Comparison of ENCODE assay signal across 26 cellular contexts in genomic region chr10:16527452-16527851, GRCh38. TPM values are rescaled to one million over a fixed set of nuclear protein-coding genes. Genes with fewer than 3 reads are reported as not detected.
"Had no signal": no experiment of that assay in that cellular context is flagged by ENCODE, and none has a peak within 500 bp of the region (broad histone marks: within the 10 kb centered on the region; RNA-seq: fewer than 3 reads in every experiment).

No MANE protein-coding gene starts in this region.

- H3K4me3 Mint-ChIP-seq: activated B cell treated with CpG ODN at 0.5 μM for 24 hours; activated CD4-positive, alpha-beta T cell treated with anti-CD3 and anti-CD28 coated beads, Interleukin-2, amount 10 ng/mL, durations not matched to agents 24 days and 14 days; activated CD8-positive, alpha-beta memory T cell treated with anti-CD3 and anti-CD28 coated beads, Interleukin-2, amount 10 ng/mL, durations not matched to agents 7 days and 5 days; activated naive CD4-positive, alpha-beta T cell treated with anti-CD3 and anti-CD28 coated beads, Interleukin-2, amount 50 U/mL, for 24 hours; activated T-cell treated with anti-CD3 and anti-CD28 coated beads, Interleukin-2, amount 50 U/mL, for 24 hours; activated T-helper 1 cell treated with anti-CD3 and anti-CD28 coated beads, Interleukin-12 subunit alpha, Interleukin-12 subunit beta, Interleukin-2, Interleukin-4 antibody, amounts not matched to agents 30 ng/mL and 10 ng/mL and 1 ng/mL, durations not matched to agents 14 hours and 24 hours and 36 hours; T-helper 1 cell treated with Interleukin-12 subunit alpha and Interleukin-12 subunit beta and Interleukin-4 antibody, amounts not matched to agents 30 μg/mL and 1 μg/mL, for 36 hours had no signal

- H3K27ac ChIP-seq: breast epithelium, KMS-11 had no signal

- H3K36me3 Mint-ChIP-seq: activated CD8-positive, alpha-beta memory T cell treated with anti-CD3 and anti-CD28 coated beads, Interleukin-2, amount 10 ng/mL, durations not matched to agents 7 days and 5 days; activated naive CD4-positive, alpha-beta T cell treated with anti-CD3 and anti-CD28 coated beads, Interleukin-2, amount 50 U/mL, for 24 hours had no signal

- H3K9me3 ChIP-seq: breast epithelium had no signal

- H3K36me3 ChIP-seq: breast epithelium had no signal

- DNase-seq: activated B cell treated with CpG ODN at 0.5 μM for 24 hours; activated CD4-positive, alpha-beta T cell treated with anti-CD3 and anti-CD28 coated beads for 1 hour; activated CD4-positive, alpha-beta T cell treated with anti-CD3 and anti-CD28 coated beads, Interleukin-2, amount 10 ng/mL, durations not matched to agents 24 days and 14 days; activated CD4-positive, alpha-beta T cell treated with anti-CD3 and anti-CD28 coated beads, Interleukin-2, amount 50 U/mL, for 48 hours; activated CD8-positive, alpha-beta memory T cell treated with anti-CD3 and anti-CD28 coated beads, Interleukin-2, amount 10 ng/mL, durations not matched to agents 7 days and 5 days; activated effector memory CD4-positive, alpha-beta T cell treated with Interleukin-2 at 50 U/mL for 16 hours; activated naive CD4-positive, alpha-beta T cell; activated T-cell treated with anti-CD3 and anti-CD28 coated beads, Interleukin-2, amount 50 U/mL, for 24 hours; aorta; caudate nucleus; MV-4-11; NCI-H1092 treated with DMSO at 0.1 percent for 48 hours; NCI-H146; NCI-H187 treated with DMSO at 0.1 percent for 48 hours; NCI-H2081 treated with DMSO at 0.1 percent for 48 hours; NCI-H446 treated with DMSO at 0.1 percent for 48 hours; NCI-H524 treated with DMSO at 0.1 percent for 48 hours; PC-3; SHP77 treated with DMSO at 0.1 percent for 48 hours had no signal

- H3K27me3 ChIP-seq: breast epithelium had no signal

- H3K4me3 ChIP-seq: breast epithelium had no signal

- H3K4me2 ChIP-seq: KMS-11 had no signal

- H3K4me1 Mint-ChIP-seq: activated B cell treated with CpG ODN at 0.5 μM for 24 hours; activated CD4-positive, alpha-beta T cell treated with anti-CD3 and anti-CD28 coated beads, Interleukin-2, amount 10 ng/mL, durations not matched to agents 24 days and 14 days; activated naive CD4-positive, alpha-beta T cell treated with anti-CD3 and anti-CD28 coated beads, Interleukin-2, amount 50 U/mL, for 24 hours had no signal

- H3K9ac ChIP-seq: KMS-11 had no signal

- H3K9me3 Mint-ChIP-seq: activated B cell treated with CpG ODN at 0.5 μM for 24 hours; activated CD4-positive, alpha-beta T cell treated with anti-CD3 and anti-CD28 coated beads, Interleukin-2, amount 10 ng/mL, durations not matched to agents 24 days and 14 days; activated naive CD4-positive, alpha-beta T cell treated with anti-CD3 and anti-CD28 coated beads, Interleukin-2, amount 50 U/mL, for 24 hours; activated T-cell treated with anti-CD3 and anti-CD28 coated beads, Interleukin-2, amount 50 U/mL, for 24 hours; activated T-helper 1 cell treated with anti-CD3 and anti-CD28 coated beads, Interleukin-12 subunit alpha, Interleukin-12 subunit beta, Interleukin-2, Interleukin-4 antibody, amounts not matched to agents 30 ng/mL and 10 ng/mL and 1 ng/mL, durations not matched to agents 14 hours and 24 hours and 36 hours; T-helper 1 cell treated with Interleukin-12 subunit alpha and Interleukin-12 subunit beta and Interleukin-4 antibody, amounts not matched to agents 30 μg/mL and 1 μg/mL, for 36 hours had no signal

- H3K27ac Mint-ChIP-seq: activated B cell treated with CpG ODN at 0.5 μM for 24 hours; activated CD4-positive, alpha-beta T cell treated with anti-CD3 and anti-CD28 coated beads, Interleukin-2, amount 10 ng/mL, durations not matched to agents 24 days and 14 days; activated CD8-positive, alpha-beta memory T cell treated with anti-CD3 and anti-CD28 coated beads, Interleukin-2, amount 10 ng/mL, durations not matched to agents 7 days and 5 days; activated naive CD4-positive, alpha-beta T cell treated with anti-CD3 and anti-CD28 coated beads, Interleukin-2, amount 50 U/mL, for 24 hours; activated T-cell treated with anti-CD3 and anti-CD28 coated beads, Interleukin-2, amount 50 U/mL, for 24 hours; activated T-helper 1 cell treated with anti-CD3 and anti-CD28 coated beads, Interleukin-12 subunit alpha, Interleukin-12 subunit beta, Interleukin-2, Interleukin-4 antibody, amounts not matched to agents 30 ng/mL and 10 ng/mL and 1 ng/mL, durations not matched to agents 14 hours and 24 hours and 36 hours; T-helper 1 cell treated with Interleukin-12 subunit alpha and Interleukin-12 subunit beta and Interleukin-4 antibody, amounts not matched to agents 30 μg/mL and 1 μg/mL, for 36 hours had no signal

- ATAC-seq: activated CD8-positive, alpha-beta memory T cell treated with anti-CD3 and anti-CD28 coated beads, Interleukin-2, amount 10 ng/mL, durations not matched to agents 7 days and 5 days; PC-3 had no signal

- H3K4me1 ChIP-seq: breast epithelium had no signal

RNA-seq across cellular contexts. Expression of gene C1QL3, which starts 5.8 kb away (rescaled TPM):
- total RNA-seq: activated B cell treated with CpG ODN at 0.5 μM for 24 hours; activated CD4-positive, alpha-beta T cell treated with anti-CD3 and anti-CD28 coated beads, Interleukin-2, amount 10 ng/mL, durations not matched to agents 24 days and 14 days; activated T-helper 1 cell treated with anti-CD3 and anti-CD28 coated beads, Interleukin-12 subunit alpha, Interleukin-12 subunit beta, Interleukin-2, Interleukin-4 antibody, amounts not matched to agents 30 ng/mL and 10 ng/mL and 1 ng/mL, durations not matched to agents 14 hours and 24 hours and 36 hours; aorta; breast epithelium; MCF 10A; PC-3; SK-MEL-5 had no signal
